Comparison of ENCODE assay signal across 23 cellular contexts in genomic region chr7:32039000-32039756, GRCh38. TPM values are rescaled to one million over a fixed set of nuclear protein-coding genes. Genes with fewer than 3 reads are reported as not detected.
A peak's percentile ranks its signal among the peaks of the same experiment; 100 is the strongest.
DNase-seq lines count a peak whose midpoint lies in the region; ATAC-seq and TF ChIP-seq lines count a peak whose summit lies in the region.
"Had no signal": no experiment of that assay in that cellular context is flagged by ENCODE, and none has a peak within 500 bp of the region (broad histone marks: within the 10 kb centered on the region; RNA-seq: fewer than 3 reads in every experiment).

No MANE protein-coding gene starts in this region.

- no peak overlapping the region for H2AFZ ChIP-seq in smooth muscle cell (ENCODE audit: low read depth)

- H3K27ac Mint-ChIP-seq in progenitor cell of endocrine pancreas, result no peak overlapping the region
- H3K27ac Mint-ChIP-seq: activated CD8-positive, alpha-beta memory T cell treated with anti-CD3 and anti-CD28 coated beads, Interleukin-2, amount 10 ng/mL, durations not matched to agents 7 days and 5 days; CD8-positive, alpha-beta T cell had no signal

- no peaks in the 10 kb centered on the region for H3K79me2 ChIP-seq in smooth muscle cell (ENCODE audit: low read depth)

- in situ Hi-C loops in SK-MEL-5 (cut with HindIII; ENCODE audit: low pct_unique_long_range_greater_than_20kb, low sequenced_read_pairs), result no loop called here

- peaks cover 2% of the 10 kb centered on the region for H3K36me3 Mint-ChIP-seq in progenitor cell of endocrine pancreas (ENCODE audit: insufficient read depth)
- H3K36me3 Mint-ChIP-seq: activated CD8-positive, alpha-beta memory T cell treated with anti-CD3 and anti-CD28 coated beads, Interleukin-2, amount 10 ng/mL, durations not matched to agents 7 days and 5 days; CD8-positive, alpha-beta T cell had no signal

- H3K36me3 ChIP-seq in smooth muscle cell (ENCODE audit: low read depth), result no peaks in the 10 kb centered on the region
- H3K36me3 ChIP-seq: gastroesophageal sphincter, vagina had no signal

- no peak overlapping the region for H3K9ac ChIP-seq in smooth muscle cell (ENCODE audit: low read depth)

- peaks cover 20% of the 10 kb centered on the region for H3K4me1 Mint-ChIP-seq in progenitor cell of endocrine pancreas (ENCODE audit: low read depth)

- no peak for ATAC-seq in GM21737 (IDR thresholded peaks at IDR 0.05; ENCODE audit: unreplicated experiment)
- ATAC-seq: activated CD8-positive, alpha-beta memory T cell treated with anti-CD3 and anti-CD28 coated beads, Interleukin-2, amount 10 ng/mL, durations not matched to agents 7 days and 5 days; CD8-positive, alpha-beta T cell; gastroesophageal sphincter had no signal

- H3K27ac ChIP-seq in smooth muscle cell (ENCODE audit: low read depth), result no peak overlapping the region
- H3K27ac ChIP-seq: gastroesophageal sphincter, RWPE1, vagina had no signal

- DNase-seq in SIG-M5 treated with dmso at 0.1 percent for 504 hours (lab: John Stamatoyannopoulos, UW; ENCODE audit: unreplicated experiment), result peak; percentile 6
- no peak for DNase-seq in SIG-M5 (lab: John Stamatoyannopoulos, UW)
- DNase-seq in SK-MEL-5 (ENCODE audit: low read depth, low spot score), result peak; percentile 19
- peak; percentile 69 for DNase-seq in globus pallidus (ENCODE audit: low spot score)
- DNase-seq in progenitor cell of endocrine pancreas (ENCODE audit: low spot score, unreplicated experiment), result no peak
- no peak for DNase-seq in NCI-H1092 (lab: John Stamatoyannopoulos, UW)
- no peak for DNase-seq in smooth muscle cell (lab: John Stamatoyannopoulos, UW; ENCODE audit: unreplicated experiment)
- DNase-seq: activated CD4-positive, CD25-positive, alpha-beta regulatory T cell treated with anti-CD3 and anti-CD28 coated beads, Interleukin-2, amount 50 U/mL, for 72 hours; activated CD8-positive, alpha-beta memory T cell treated with anti-CD3 and anti-CD28 coated beads, Interleukin-2, amount 10 ng/mL, durations not matched to agents 7 days and 5 days; activated gamma-delta T cell; CD8-positive, alpha-beta T cell; islet precursor cell; mesenchymal stem cell; MM.1S; NCI-H2081; NCI-H774; retina; T-helper 2 cell had no signal

- peaks cover 9% of the 10 kb centered on the region for H3K9me3 Mint-ChIP-seq in progenitor cell of endocrine pancreas (ENCODE audit: low read depth)

- H3K4me1 ChIP-seq in smooth muscle cell (ENCODE audit: low read depth), result no peaks in the 10 kb centered on the region
- H3K4me1 ChIP-seq: vagina had no signal

- WGBS in smooth muscle cell (ENCODE audit: low lambda C conversion rate), result 70% methylated on average over 6 of the region's 6 CpGs

- no peaks in the 10 kb centered on the region for H4K20me1 ChIP-seq in smooth muscle cell (ENCODE audit: low read depth)

- H3K4me3 Mint-ChIP-seq in progenitor cell of endocrine pancreas (ENCODE audit: low read depth), result no peak overlapping the region
- H3K4me3 Mint-ChIP-seq: activated CD8-positive, alpha-beta memory T cell treated with anti-CD3 and anti-CD28 coated beads, Interleukin-2, amount 10 ng/mL, durations not matched to agents 7 days and 5 days; CD8-positive, alpha-beta T cell had no signal

- H3K4me3 ChIP-seq in smooth muscle cell, result no peak overlapping the region
- H3K4me3 ChIP-seq: gastroesophageal sphincter, vagina had no signal

- peaks cover 68% of the 10 kb centered on the region for H3K27me3 Mint-ChIP-seq in progenitor cell of endocrine pancreas

- H3K4me2 ChIP-seq in smooth muscle cell, result no peak overlapping the region

- no peaks in the 10 kb centered on the region for H3K27me3 ChIP-seq in smooth muscle cell (ENCODE audit: low read depth)
- H3K27me3 ChIP-seq: gastroesophageal sphincter, vagina had no signal

- no peaks in the 10 kb centered on the region for H3K9me3 ChIP-seq in smooth muscle cell (replicated peaks; ENCODE audit: low read depth)
- H3K9me3 ChIP-seq: gastroesophageal sphincter, vagina had no signal

- H3F3A ChIP-seq in smooth muscle cell (ENCODE audit: low read depth), result no peaks in the 10 kb centered on the region

- TF ChIP-seq CTCF in progenitor cell of endocrine pancreas (IDR thresholded peaks at IDR 0.05; ENCODE audit: unreplicated experiment) (peak; percentile 56), smooth muscle cell (IDR thresholded peaks at IDR 0.05; ENCODE audit: borderline replicate concordance, insufficient read depth, poor library complexity, severe bottlenecking) (no peak)

RNA-seq across cellular contexts. Expression of gene PDE1C, which starts 31.0 kb away (rescaled TPM):
- total RNA-seq in SK-MEL-5 (2014; rRNA removed; shearing (Covaris generic)), result 0.69 and 0.83 TPM in 2 replicates
- 1.2 and 1.4 TPM in 2 replicates for polyA plus RNA-seq in SK-MEL-5 (2015; cell fraction: cytosol; rRNA removed)
- 2.7 and 3.2 TPM in 2 replicates for polyA plus RNA-seq in SK-MEL-5 (2015; cell fraction: nucleus; rRNA removed)
- 1.0 and 1.7 TPM in 2 replicates for total RNA-seq in progenitor cell of endocrine pancreas
- total RNA-seq in smooth muscle cell, result 2.7 and 6.9 TPM in 2 replicates
- 0.48 and 1.2 TPM in 2 replicates for polyA plus RNA-seq in smooth muscle cell
- total RNA-seq: activated CD8-positive, alpha-beta memory T cell treated with anti-CD3 and anti-CD28 coated beads, Interleukin-2, amount 10 ng/mL, durations not matched to agents 7 days and 5 days; CD8-positive, alpha-beta T cell; G401 had no signal

Comparison
In these comparisons a context has a peak if more than half of its experiments do, and no peak if none do; other contexts are left out.
1. DNase-seq: peak in SIG-M5 treated with dmso at 0.1 percent for 504 hours (single experiment), SK-MEL-5 (single experiment) and globus pallidus (single experiment); none in SIG-M5 (single experiment), progenitor cell of endocrine pancreas (single experiment), NCI-H1092 (single experiment) and smooth muscle cell (single experiment).